1 cellular context compared by ENCODE assay signal in genomic region chr15:65354835-65355172, GRCh38.
TF ChIP-seq lines count a peak whose summit lies in the region.

No MANE protein-coding gene starts in this region.

TF ChIP-seq in HepG2, 621 proteins besides CTCF, POLR2A, EP300 and RAD21:
- TF ChIP-seq ZNF558 (CRISPR knock-in tag; IDR thresholded peaks at IDR 0.05; ENCODE audit: borderline replicate concordance) (no peak), SOX6 (IDR thresholded peaks at IDR 0.05) (no peak), SOX6 (CRISPR knock-in tag; IDR thresholded peaks at IDR 0.05) (0 out of 2 replicates have a peak, but pooled peaks have one; percentile 21), REPIN1 (CRISPR knock-in tag; IDR thresholded peaks at IDR 0.05; ENCODE audit: borderline replicate concordance, low read depth) (no peak), ZC3H13 (CRISPR knock-in tag; IDR thresholded peaks at IDR 0.05) (no peak), ZNF777 (CRISPR knock-in tag; IDR thresholded peaks at IDR 0.05) (no peak), HNF1A (IDR thresholded peaks at IDR 0.05; ENCODE audit: low read depth) (no peak), HNF1A (CRISPR knock-in tag; IDR thresholded peaks at IDR 0.05; ENCODE audit: borderline replicate concordance) (no peak), LCORL (IDR thresholded peaks at IDR 0.05) (no peak), LCORL (CRISPR knock-in tag; IDR thresholded peaks at IDR 0.05) (0 out of 2 replicates have a peak, but pooled peaks have one; percentile 21)
